Comparison of ENCODE assay signal across 9 cellular contexts in the genomic region with DNA sequence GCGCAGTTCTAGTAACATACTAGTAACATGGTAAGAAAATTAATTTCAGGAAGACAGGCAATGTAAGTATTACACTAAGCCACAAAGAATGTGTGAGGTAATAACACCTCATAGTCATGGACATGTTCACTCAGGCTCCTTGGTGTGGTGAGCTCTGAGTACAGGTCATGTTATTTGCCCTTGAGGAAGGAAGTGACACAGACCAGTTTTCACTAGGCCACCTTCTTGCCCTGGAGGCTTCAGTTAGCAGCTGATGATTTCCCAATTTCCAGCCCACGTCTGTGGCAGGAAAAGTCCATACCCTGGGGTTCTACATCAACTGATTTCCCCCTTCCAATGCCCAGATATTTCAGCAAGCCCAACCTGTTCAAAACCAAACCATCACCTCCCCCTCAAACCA. TPM values are rescaled to one million over a fixed set of nuclear protein-coding genes. Genes with fewer than 3 reads are reported as not detected.
DNase-seq lines count a peak whose midpoint lies in the region; ATAC-seq and TF ChIP-seq lines count a peak whose summit lies in the region.
"Had no signal": no experiment of that assay in that cellular context is flagged by ENCODE, and none has a peak within 500 bp of the region (broad histone marks: within the 10 kb centered on the region; RNA-seq: fewer than 3 reads in every experiment).

No MANE protein-coding gene starts in this region.

- H3K4me1 ChIP-seq in PC-3 (ENCODE audit: insufficient read depth, low read length) (peaks cover 60% of the 10 kb centered on the region), skeletal muscle tissue (ENCODE audit: control insufficient read depth in 3 of 3, insufficient read depth in 3 of 3, low read length in 3 of 3) (peaks cover 9 to 16% (median 12%) of the 10 kb centered on the region in 3 donors)

- H3K9me3 ChIP-seq in PC-3 (ENCODE audit: low read length) (no peaks in the 10 kb centered on the region), skeletal muscle tissue (ENCODE audit: control insufficient read depth in 3 of 3, low read length in 3 of 3) (no peaks in the 10 kb centered on the region)

- DNase-seq in PC-3 = peak; percentile 87
- peak; percentile 88 for DNase-seq in fibroblast of pulmonary artery (ENCODE audit: low read depth)
- DNase-seq in superior temporal gyrus (ENCODE audit: extremely low spot score) = no peak
- no peak for DNase-seq in NCI-H524 (lab: John Stamatoyannopoulos, UW)
- DNase-seq: glutamatergic neuron had no signal

- no peaks in the 10 kb centered on the region for H4K20me1 ChIP-seq in PC-3 (ENCODE audit: low read length)

- no peak for TF ChIP-seq CTCF in PC-3 (conservative IDR thresholded peaks at IDR 0.05; ENCODE audit: low read depth, low read length)
- TF ChIP-seq CTCF in fibroblast of pulmonary artery (IDR thresholded peaks at IDR 0.05; ENCODE audit: low read length, missing control alignments) = no peak

- POLR2A ChIA-PET in PC-3 (lab: Charles Lee; ENCODE audit: unreplicated experiment) = interaction anchor here (0.6 to 1.8 kb wide), 3 partner anchors 118 to 217 kb away, joined by 4 to 14 read pairs (median 6); a partner anchor contains a TSS

- H3K36me3 ChIP-seq in PC-3 (ENCODE audit: low read depth, low read length) = no peaks in the 10 kb centered on the region
- no peaks in the 10 kb centered on the region for H3K36me3 ChIP-seq in skeletal muscle tissue (ENCODE audit: control insufficient read depth in 3 of 3, insufficient read depth in 3 of 3, low read length in 3 of 3)

- ATAC-seq in GM21786 (IDR thresholded peaks at IDR 0.05; ENCODE audit: unreplicated experiment) (peak; percentile 35), PC-3 (peak; percentile 53), HG03108 (IDR thresholded peaks at IDR 0.05; ENCODE audit: unreplicated experiment) (no peak), GM21528 (IDR thresholded peaks at IDR 0.05; ENCODE audit: low FRiP score, unreplicated experiment) (no peak)

- H3F3A ChIP-seq in PC-3 (ENCODE audit: low read length, unreplicated experiment) = peaks cover 13% of the 10 kb centered on the region

- no peak overlapping the region for H3K4me3 ChIP-seq in PC-3 (ENCODE audit: low read length)
- H3K4me3 ChIP-seq in fibroblast of pulmonary artery (replicated peaks; ENCODE audit: low read depth, low read length) = no peak overlapping the region
- no peak overlapping the region for H3K4me3 ChIP-seq in skeletal muscle tissue (ENCODE audit: low read length in 3 of 3)

- BruUV-seq in PC-3 (replicated peaks; lab: Mats Ljungman, UMichigan) = no TSS peak

- H3K79me2 ChIP-seq in PC-3 (ENCODE audit: low read length) = peaks cover 40% of the 10 kb centered on the region

- intact Hi-C loops in PC-3 (cut with micrococcal nuclease) = no loop called here

- peak overlapping the region; percentile 92 for H3K27ac ChIP-seq in PC-3 (ENCODE audit: low read length)
- H3K27ac ChIP-seq in skeletal muscle tissue (ENCODE audit: low read depth, low read length) = peak overlapping the region; percentile 10

- no peak overlapping the region for H2AFZ ChIP-seq in PC-3 (ENCODE audit: low read length)

- CTCF ChIA-PET in PC-3 (lab: Charles Lee) = interaction anchor here (0.6 to 2.4 kb wide), 5 partner anchors 18 to 207 kb away, joined by 3 to 24 read pairs (median 4); a partner anchor contains a TSS

- H3K27me3 ChIP-seq in PC-3 (ENCODE audit: low read length) = no peaks in the 10 kb centered on the region
- no peaks in the 10 kb centered on the region for H3K27me3 ChIP-seq in skeletal muscle tissue (ENCODE audit: control insufficient read depth in 3 of 3, insufficient read depth in 3 of 3, low read length in 3 of 3)

- no peaks in the 10 kb centered on the region for H3K9me2 ChIP-seq in PC-3 (replicated peaks; ENCODE audit: low read length)

- H3K9ac ChIP-seq in PC-3 (ENCODE audit: low read length) (peak overlapping the region; percentile 76), skeletal muscle tissue (ENCODE audit: low read depth in 1 of 3, low read length in 3 of 3) (no peak overlapping the region)

- peak overlapping the region; percentile 45 for H3K4me2 ChIP-seq in PC-3 (ENCODE audit: low read length)

RNA-seq across cellular contexts. Expression of a gene that starts 6.7 kb away (rescaled TPM):
- total RNA-seq in PC-3 (2014; rRNA removed) = 30.4 and 34.0 TPM in 2 replicates
- total RNA-seq in skeletal muscle tissue = 13.0 TPM

RNA-seq across cellular contexts. Expression of a gene that starts 6.7 kb away (rescaled TPM):
- not detected in 2 replicates for total RNA-seq in PC-3 (2014; rRNA removed)
- not detected for total RNA-seq in skeletal muscle tissue

Comparison
In these comparisons a context has a peak if more than half of its experiments do, and no peak if none do; other contexts are left out.
1. ATAC-seq: peak in GM21786 (single experiment) and PC-3 (single experiment); none in HG03108 (single experiment) and GM21528 (single experiment).
2. DNase-seq: peak in PC-3 (single experiment) and fibroblast of pulmonary artery (single experiment); none in superior temporal gyrus (single experiment) and NCI-H524 (0 of 2).